ENCODE assay signal across 14 cellular contexts in genomic region chr15:101275018-101275417, GRCh38. TPM values are rescaled to one million over a fixed set of nuclear protein-coding genes. Genes with fewer than 3 reads are reported as not detected.
DNase-seq lines count a peak whose midpoint lies in the region; ATAC-seq and TF ChIP-seq lines count a peak whose summit lies in the region.
"Had no signal": no experiment of that assay in that cellular context is flagged by ENCODE, and none has a peak within 500 bp of the region (broad histone marks: within the 10 kb centered on the region; RNA-seq: fewer than 3 reads in every experiment).

No MANE protein-coding gene starts in this region.

- no peak overlapping the region for H3K9ac ChIP-seq in PC-3 (ENCODE audit: low read length)

- H3K4me2 ChIP-seq in PC-3 (ENCODE audit: low read length), result no peak overlapping the region

- no peaks in the 10 kb centered on the region for H3F3A ChIP-seq in PC-3 (ENCODE audit: low read length, unreplicated experiment)

- H3K4me3 ChIP-seq in naive thymus-derived CD4-positive, alpha-beta T cell (ENCODE audit: low read length), result no peak overlapping the region
- H3K4me3 ChIP-seq in PC-3 (ENCODE audit: low read length), result no peak overlapping the region
- H3K4me3 ChIP-seq: adrenal gland had no signal

- H3K4me1 ChIP-seq in naive thymus-derived CD4-positive, alpha-beta T cell (ENCODE audit: control insufficient read depth in 2 of 2, insufficient read depth in 2 of 2, low read length in 2 of 2), result peaks cover 11 to 21% of the 10 kb centered on the region in 2 donors
- H3K4me1 ChIP-seq in PC-3 (ENCODE audit: insufficient read depth, low read length), result 0 out of 2 replicates have a peak, but pooled peaks cover 13% of the 10 kb centered on the region

- H3K79me2 ChIP-seq in PC-3 (ENCODE audit: low read length), result peaks cover 24% of the 10 kb centered on the region

- no peaks in the 10 kb centered on the region for H3K27me3 ChIP-seq in naive thymus-derived CD4-positive, alpha-beta T cell (ENCODE audit: control insufficient read depth in 2 of 2, insufficient read depth in 2 of 2, low read length in 2 of 2)
- no peaks in the 10 kb centered on the region for H3K27me3 ChIP-seq in PC-3 (ENCODE audit: low read length)
- H3K27me3 ChIP-seq: adrenal gland, tibial artery had no signal

- H3K27ac Mint-ChIP-seq in activated CD4-positive, alpha-beta T cell treated with anti-CD3 and anti-CD28 coated beads, Interleukin-2, amount 10 ng/mL, durations not matched to agents 24 days and 14 days, result peak overlapping the region; percentile 45
- H3K27ac Mint-ChIP-seq in naive thymus-derived CD4-positive, alpha-beta T cell, result peak overlapping the region in 5 of 9 donors; percentile 2 to 70 (median 40)
- H3K27ac Mint-ChIP-seq: memory B cell had no signal

- intact Hi-C loops in activated CD4-positive, alpha-beta T cell treated with anti-CD3 and anti-CD28 coated beads, Interleukin-2, amount 10 ng/mL, durations not matched to agents 24 days and 14 days (cut with micrococcal nuclease), result loop anchor here (1.0 to 10.0 kb wide), 4 partner anchors 23 to 930 kb away; partner anchors contain the start of genes ADAMTS17, ASB7, CHSY1 and LINS1
- intact Hi-C loops in naive thymus-derived CD4-positive, alpha-beta T cell (cut with micrococcal nuclease), result loop anchor here in 1 of 2 donors (5.0 to 10.0 kb wide), 3 partner anchors 258 to 447 kb away; partner anchors contain the start of gene TARS3
- intact Hi-C loops in PC-3 (cut with micrococcal nuclease), result no loop called here

- H2AFZ ChIP-seq in PC-3 (ENCODE audit: low read length), result no peak overlapping the region

- H3K27ac ChIP-seq in naive thymus-derived CD4-positive, alpha-beta T cell (ENCODE audit: low read depth, low read length), result no peak overlapping the region
- no peak overlapping the region for H3K27ac ChIP-seq in PC-3 (ENCODE audit: low read length)
- H3K27ac ChIP-seq: adrenal gland, tibial artery, VCaP had no signal

- DNase-seq in activated CD4-positive, alpha-beta T cell treated with anti-CD3 and anti-CD28 coated beads, Interleukin-2, amount 10 ng/mL, durations not matched to agents 24 days and 14 days, result no peak
- DNase-seq in activated CD4-positive, alpha-beta T cell treated with anti-CD3 and anti-CD28 coated beads, Interleukin-2, amount 50 U/mL, for 4 hours, result no peak
- no peak for DNase-seq in naive thymus-derived CD4-positive, alpha-beta T cell
- no peak for DNase-seq in PC-3
- DNase-seq in NCI-H2107 treated with DMSO at 0.1 percent for 48 hours (lab: John Stamatoyannopoulos, UW; ENCODE audit: unreplicated experiment), result no peak
- DNase-seq: 8988T, head of caudate nucleus, tibial artery had no signal

- H4K20me1 ChIP-seq in PC-3 (ENCODE audit: low read length), result no peaks in the 10 kb centered on the region

- no peaks in the 10 kb centered on the region for H3K9me2 ChIP-seq in PC-3 (replicated peaks; ENCODE audit: low read length)

- CTCF ChIA-PET in naive thymus-derived CD4-positive, alpha-beta T cell (lab: Charles Lee), result interaction anchor here (1.0 kb wide), 1 partner anchor 15 kb away, joined by 3 read pairs; no protein-coding TSS in a partner anchor
- CTCF ChIA-PET in PC-3 (lab: Charles Lee), result no interaction called here

- H3K36me3 Mint-ChIP-seq in activated CD4-positive, alpha-beta T cell treated with anti-CD3 and anti-CD28 coated beads, Interleukin-2, amount 10 ng/mL, durations not matched to agents 24 days and 14 days (ENCODE audit: low read depth), result peaks cover 56% of the 10 kb centered on the region
- peaks cover 13 to 35% (median 24%) of the 10 kb centered on the region in 5 donors for H3K36me3 Mint-ChIP-seq in naive thymus-derived CD4-positive, alpha-beta T cell

- ATAC-seq in GM21515 (IDR thresholded peaks at IDR 0.05; ENCODE audit: unreplicated experiment) (peak; percentile 36), HG03558 (IDR thresholded peaks at IDR 0.05; ENCODE audit: extremely low read depth, unreplicated experiment) (peak; percentile 39), PC-3 (no peak), SK-N-SH treated with all-trans-retinoic acid at 6 μM for 48 hours (no peak)
- ATAC-seq in naive thymus-derived CD4-positive, alpha-beta T cell, result no peak

- H3K9me3 Mint-ChIP-seq in activated CD4-positive, alpha-beta T cell treated with anti-CD3 and anti-CD28 coated beads, Interleukin-2, amount 10 ng/mL, durations not matched to agents 24 days and 14 days, result no peaks in the 10 kb centered on the region
- H3K9me3 Mint-ChIP-seq in naive thymus-derived CD4-positive, alpha-beta T cell, result peaks cover 0 to 3% (median 0%) of the 10 kb centered on the region in 11 donors
- H3K9me3 Mint-ChIP-seq: memory B cell had no signal

- POLR2A ChIA-PET in naive thymus-derived CD4-positive, alpha-beta T cell (lab: Charles Lee), result interaction anchor here (0.9 to 1.7 kb wide), 3 partner anchors 20 to 32 kb away, joined by 3 to 4 read pairs (median 4); partner anchors contain the start of genes CHSY1 and SNRPA1
- POLR2A ChIA-PET in PC-3 (lab: Charles Lee; ENCODE audit: unreplicated experiment), result no interaction called here

- H3K4me1 Mint-ChIP-seq in activated CD4-positive, alpha-beta T cell treated with anti-CD3 and anti-CD28 coated beads, Interleukin-2, amount 10 ng/mL, durations not matched to agents 24 days and 14 days, result peaks cover 27% of the 10 kb centered on the region
- H3K4me1 Mint-ChIP-seq in naive thymus-derived CD4-positive, alpha-beta T cell, result peaks cover 13 to 37% (median 24%) of the 10 kb centered on the region in 7 donors

- H3K27me3 Mint-ChIP-seq in activated CD4-positive, alpha-beta T cell treated with anti-CD3 and anti-CD28 coated beads, Interleukin-2, amount 10 ng/mL, durations not matched to agents 24 days and 14 days, result no peaks in the 10 kb centered on the region
- no peaks in the 10 kb centered on the region for H3K27me3 Mint-ChIP-seq in naive thymus-derived CD4-positive, alpha-beta T cell
- H3K27me3 Mint-ChIP-seq: memory B cell had no signal

- peaks cover 23 to 57% (median 41%) of the 10 kb centered on the region in 3 experiments for H3K36me3 ChIP-seq in naive thymus-derived CD4-positive, alpha-beta T cell (ENCODE audit: control insufficient read depth in 2 of 3, insufficient read depth in 3 of 3, low read length in 3 of 3)
- peaks cover 50% of the 10 kb centered on the region for H3K36me3 ChIP-seq in PC-3 (ENCODE audit: low read depth, low read length)

- BruUV-seq in PC-3 (replicated peaks; lab: Mats Ljungman, UMichigan), result no TSS peak

- peak overlapping the region; percentile 92 for H3K4me3 Mint-ChIP-seq in activated CD4-positive, alpha-beta T cell treated with anti-CD3 and anti-CD28 coated beads, Interleukin-2, amount 10 ng/mL, durations not matched to agents 24 days and 14 days
- peak overlapping the region in 1 of 10 donors; percentile 45 for H3K4me3 Mint-ChIP-seq in naive thymus-derived CD4-positive, alpha-beta T cell
- H3K4me3 Mint-ChIP-seq: memory B cell had no signal

- no peaks in the 10 kb centered on the region for H3K9me3 ChIP-seq in naive thymus-derived CD4-positive, alpha-beta T cell (ENCODE audit: control insufficient read depth in 2 of 3, low read length in 3 of 3)
- H3K9me3 ChIP-seq in PC-3 (ENCODE audit: low read length), result no peaks in the 10 kb centered on the region
- H3K9me3 ChIP-seq: adrenal gland, tibial artery had no signal

- TF ChIP-seq CTCF in PC-3 (conservative IDR thresholded peaks at IDR 0.05; ENCODE audit: low read depth, low read length), result no peak

TF ChIP-seq in SK-N-SH treated with all-trans-retinoic acid at 6 μM for 48 hours, 23 proteins besides CTCF, POLR2A, EP300 and RAD21 (continues in another document):
- TF ChIP-seq TSHZ2 (CRISPR knock-in tag; IDR thresholded peaks at IDR 0.05) (no peak), ISL1 (CRISPR knock-in tag; IDR thresholded peaks at IDR 0.05) (no peak), ZNF8 (CRISPR knock-in tag; IDR thresholded peaks at IDR 0.05) (no peak), CSDC2 (CRISPR knock-in tag; IDR thresholded peaks at IDR 0.05) (no peak), RARB (CRISPR knock-in tag; IDR thresholded peaks at IDR 0.05) (no peak), ZC3H10 (CRISPR knock-in tag; IDR thresholded peaks at IDR 0.05) (no peak)

RNA-seq across cellular contexts. Expression of gene SELENOS, which starts 2.3 kb away (rescaled TPM):
- 36.5 and 39.3 TPM in 2 replicates for total RNA-seq in activated CD4-positive, alpha-beta T cell treated with anti-CD3 and anti-CD28 coated beads, Interleukin-2, amount 10 ng/mL, durations not matched to agents 24 days and 14 days
- total RNA-seq in naive thymus-derived CD4-positive, alpha-beta T cell, result 10 to 100 TPM; 24.8 to 42.2 (median 37.6) TPM
- polyA plus RNA-seq in naive thymus-derived CD4-positive, alpha-beta T cell, result 10 to 100 TPM; 43.9 to 48.2 TPM
- 40.1 and 47.0 TPM in 2 replicates for total RNA-seq in PC-3 (2014; rRNA removed)

RNA-seq across cellular contexts. Expression of gene SNRPA1, which starts 20.0 kb away (rescaled TPM):
- total RNA-seq in activated CD4-positive, alpha-beta T cell treated with anti-CD3 and anti-CD28 coated beads, Interleukin-2, amount 10 ng/mL, durations not matched to agents 24 days and 14 days, result 195 and 210 TPM in 2 replicates
- total RNA-seq in naive thymus-derived CD4-positive, alpha-beta T cell, result 100 to 1,000 TPM in 3 of 5 experiments, 10 to 100 TPM in 2; 80.1 to 212 (median 110) TPM
- 10 to 100 TPM; 59.6 to 86.8 TPM for polyA plus RNA-seq in naive thymus-derived CD4-positive, alpha-beta T cell
- total RNA-seq in PC-3 (2014; rRNA removed), result 66.1 and 68.2 TPM in 2 replicates

RNA-seq across cellular contexts. Expression of gene CHSY1, which starts 23.2 kb away (rescaled TPM):
- 61.7 and 62.6 TPM in 2 replicates for total RNA-seq in activated CD4-positive, alpha-beta T cell treated with anti-CD3 and anti-CD28 coated beads, Interleukin-2, amount 10 ng/mL, durations not matched to agents 24 days and 14 days
- total RNA-seq in naive thymus-derived CD4-positive, alpha-beta T cell, result 10 to 100 TPM in 3 of 5 experiments, 1 to 10 TPM in 2; 8.9 to 47.0 (median 10.8) TPM
- 1 to 10 TPM in 1 of 2 donors, under 1 TPM in 1; 0.78 to 1.2 TPM for polyA plus RNA-seq in naive thymus-derived CD4-positive, alpha-beta T cell
- 13.8 and 19.5 TPM in 2 replicates for total RNA-seq in PC-3 (2014; rRNA removed)

Comparison
In these comparisons a context has a peak if more than half of its experiments do, and no peak if none do; other contexts are left out.
1. ATAC-seq: peak in GM21515 (single experiment) and HG03558 (single experiment); none in naive thymus-derived CD4-positive, alpha-beta T cell (single experiment), PC-3 (single experiment) and SK-N-SH treated with all-trans-retinoic acid at 6 μM for 48 hours (single experiment).